Comparison of ENCODE assay signal across 14 cellular contexts in genomic region chr12:75819512-75819911, GRCh38.
DNase-seq lines count a peak whose midpoint lies in the region; ATAC-seq, FAIRE-seq and TF ChIP-seq lines count a peak whose summit lies in the region.
"Had no signal": no experiment of that assay in that cellular context is flagged by ENCODE, and none has a peak within 500 bp of the region (broad histone marks: within the 10 kb centered on the region; RNA-seq: fewer than 3 reads in every experiment).

No MANE protein-coding gene starts in this region.

- FAIRE-seq in frontal cortex (lab: Jason Lieb, UNC): no peak
- FAIRE-seq: D721Med had no signal

- TF ChIP-seq POLR2A in HCT116 (IDR thresholded peaks at IDR 0.05; ENCODE audit: borderline replicate concordance, extremely low read depth, insufficient read depth, insufficient read length): no peak

- POLR2A ChIA-PET in HCT116 (lab: Charles Lee): interaction anchor here (1.0 kb wide), 1 partner anchor 208 kb away, joined by 3 read pairs; no protein-coding TSS in a partner anchor

- H3K27me3 ChIP-seq in HCT116 (ENCODE audit: insufficient read depth, low read length) (no peaks in the 10 kb centered on the region), Karpas-422 (ENCODE audit: low read length) (no peaks in the 10 kb centered on the region), neural progenitor cell (peaks cover 5% of the 10 kb centered on the region)
- H3K27me3 ChIP-seq: SJSA1 had no signal

- H3K9me2 ChIP-seq in HCT116 (ENCODE audit: insufficient read depth): no peaks in the 10 kb centered on the region
- H3K9me2 ChIP-seq in Karpas-422 (replicated peaks; ENCODE audit: insufficient read depth, low read length): no peaks in the 10 kb centered on the region

- no peak overlapping the region for H3K4me3 ChIP-seq in HCT116 (replicated peaks in 1 of 2; ENCODE audit: low read depth in 1 of 2, low read length in 2 of 2)
- no peak overlapping the region for H3K4me3 ChIP-seq in Karpas-422 (ENCODE audit: low read length)
- H3K4me3 ChIP-seq in neural progenitor cell: no peak overlapping the region
- H3K4me3 ChIP-seq: SJSA1 had no signal

- BruUV-seq in HCT116 (replicated peaks; lab: Mats Ljungman, UMichigan): no TSS peak

- H3K4me2 ChIP-seq in HCT116 (ENCODE audit: low read length) (no peak overlapping the region), Karpas-422 (ENCODE audit: low read depth, low read length, poor library complexity, severe bottlenecking) (peak overlapping the region; percentile 15), neural progenitor cell (no peak overlapping the region)

- H3K9ac ChIP-seq in HCT116 (ENCODE audit: low read length): peak overlapping the region; percentile 22; the same call in 1 of the 2 replicates
- H3K9ac ChIP-seq in Karpas-422 (ENCODE audit: low read length): no peak overlapping the region
- no peak overlapping the region for H3K9ac ChIP-seq in neural progenitor cell

- no peaks in the 10 kb centered on the region for H4K20me1 ChIP-seq in HCT116 (ENCODE audit: insufficient read depth)
- no peaks in the 10 kb centered on the region for H4K20me1 ChIP-seq in Karpas-422 (ENCODE audit: insufficient read depth, low read depth, low read length)
- no peaks in the 10 kb centered on the region for H4K20me1 ChIP-seq in neural progenitor cell (ENCODE audit: low read depth)

- peak overlapping the region; percentile 100 for H3K27ac ChIP-seq in HCT116 (ENCODE audit: low read depth, low read length)
- no peak overlapping the region for H3K27ac ChIP-seq in Karpas-422 (ENCODE audit: low read length)
- peak overlapping the region; percentile 93 for H3K27ac ChIP-seq in epithelial cell of prostate
- no peak overlapping the region for H3K27ac ChIP-seq in neural progenitor cell
- H3K27ac ChIP-seq: RWPE1, SJSA1 had no signal

- H3K4me1 Mint-ChIP-seq in neural progenitor cell: peaks cover 32% of the 10 kb centered on the region

- no peaks in the 10 kb centered on the region for H3K27me3 Mint-ChIP-seq in neural progenitor cell (ENCODE audit: insufficient read depth, low read depth)
- H3K27me3 Mint-ChIP-seq: IgD-negative memory B cell had no signal

- TF ChIP-seq RAD21 in HCT116 (IDR thresholded peaks at IDR 0.05; ENCODE audit: low read depth): no peak

- ATAC-seq in HCT116 (no peak), HG03571 (IDR thresholded peaks at IDR 0.05; ENCODE audit: unreplicated experiment) (no peak)
- ATAC-seq: CD8-positive, alpha-beta T cell had no signal

- H3K4me1 ChIP-seq in HCT116 (ENCODE audit: control insufficient read depth in 1 of 2, insufficient read depth in 2 of 2, low read length in 2 of 2) (peaks cover 70 to 95% of the 10 kb centered on the region in 2 experiments), Karpas-422 (ENCODE audit: low read length) (peaks cover 55% of the 10 kb centered on the region), neural progenitor cell (no peaks in the 10 kb centered on the region)

- H3K79me2 ChIP-seq in HCT116 (ENCODE audit: insufficient read depth, low read length) (peaks cover 7% of the 10 kb centered on the region), Karpas-422 (ENCODE audit: low read length) (no peaks in the 10 kb centered on the region), neural progenitor cell (ENCODE audit: low read depth) (no peaks in the 10 kb centered on the region)

- H3K27ac Mint-ChIP-seq in neural progenitor cell: no peak overlapping the region
- H3K27ac Mint-ChIP-seq: CD8-positive, alpha-beta T cell; IgD-negative memory B cell had no signal

- TF ChIP-seq CTCF in HCT116 (IDR thresholded peaks at IDR 0.05 in 2 of 3, conservative IDR thresholded peaks at IDR 0.05 in 1 of 3; ENCODE audit: borderline replicate concordance in 1 of 3, insufficient read depth in 1 of 3, low read depth in 2 of 3, low read length in 2 of 3) (no peak), neural progenitor cell (IDR thresholded peaks at IDR 0.05) (no peak)

- no peaks in the 10 kb centered on the region for H3F3A ChIP-seq in neural progenitor cell (ENCODE audit: low read depth)

- RAD21 ChIA-PET in HCT116 (lab: Charles Lee; ENCODE audit: low non-redundant PET in 1 of 2, low total read pairs in 2 of 2, uncharacterized antibody in 2 of 2, unreplicated experiment in 2 of 2): no interaction called here

- intact Hi-C loops in HCT116 (cut with micrococcal nuclease): no loop called here

- H2AFZ ChIP-seq in HCT116 (ENCODE audit: low read depth, low read length, poor library complexity, severe bottlenecking) (no peak overlapping the region), Karpas-422 (ENCODE audit: low read length) (no peak overlapping the region; the same call in 1 of the 2 replicates), neural progenitor cell (replicated peaks) (no peak overlapping the region)

- H3K36me3 ChIP-seq in HCT116 (ENCODE audit: control insufficient read depth in 1 of 2, insufficient read depth in 2 of 2, low read length in 2 of 2) (no peaks in the 10 kb centered on the region), Karpas-422 (ENCODE audit: insufficient read depth, low read length) (no peaks in the 10 kb centered on the region), neural progenitor cell (no peaks in the 10 kb centered on the region)
- H3K36me3 ChIP-seq: SJSA1 had no signal

- DNase-seq in HCT116 (ENCODE audit: low read depth, low spot score) (no peak), Karpas-422 (no peak), epithelial cell of prostate (ENCODE audit: low read depth, low spot score) (no peak), neural progenitor cell (ENCODE audit: low spot score) (no peak), frontal cortex (ENCODE audit: low spot score in 2 of 2) (no peak), NCI-H748 treated with DMSO at 0.1 percent for 48 hours (lab: John Stamatoyannopoulos, UW) (no peak)
- DNase-seq: CD8-positive, alpha-beta T cell; H7; NCI-H1436 had no signal

- CTCF ChIA-PET in HCT116 (lab: Charles Lee): no interaction called here

- peaks cover 2% of the 10 kb centered on the region for H3K9me3 Mint-ChIP-seq in neural progenitor cell
- H3K9me3 Mint-ChIP-seq: CD8-positive, alpha-beta T cell had no signal

- H3K4me3 Mint-ChIP-seq in neural progenitor cell: peak overlapping the region; percentile 39
- H3K4me3 Mint-ChIP-seq: CD8-positive, alpha-beta T cell; IgD-negative memory B cell had no signal

- H3K9me3 ChIP-seq in HCT116 (ENCODE audit: control insufficient read depth in 1 of 2, insufficient read depth in 1 of 2, low read depth in 1 of 2, low read length in 2 of 2): no peaks in the 10 kb centered on the region
- no peaks in the 10 kb centered on the region for H3K9me3 ChIP-seq in Karpas-422 (ENCODE audit: low read length)
- H3K9me3 ChIP-seq in neural progenitor cell (ENCODE audit: low read depth): no peaks in the 10 kb centered on the region
- H3K9me3 ChIP-seq: SJSA1 had no signal

- H3K36me3 Mint-ChIP-seq in neural progenitor cell: no peaks in the 10 kb centered on the region
- H3K36me3 Mint-ChIP-seq: CD8-positive, alpha-beta T cell; IgD-negative memory B cell had no signal

TF ChIP-seq in HCT116, 20 proteins besides CTCF, POLR2A, EP300 and RAD21:
- TF ChIP-seq MAX (IDR thresholded peaks at IDR 0.05): peak; percentile 41; the same call in 1 of the 2 replicates
- no peak for TF ChIP-seq ELF1 (IDR thresholded peaks at IDR 0.05; ENCODE audit: borderline replicate concordance, low read depth)

Comparison
In these comparisons a context has a peak if more than half of its experiments do, and no peak if none do; other contexts are left out.
1. H3K27ac ChIP-seq: peak in HCT116 (single experiment) and epithelial cell of prostate (single experiment); none in Karpas-422 (single experiment) and neural progenitor cell (single experiment).